11 cellular contexts compared by ENCODE assay signal in the genomic region with DNA sequence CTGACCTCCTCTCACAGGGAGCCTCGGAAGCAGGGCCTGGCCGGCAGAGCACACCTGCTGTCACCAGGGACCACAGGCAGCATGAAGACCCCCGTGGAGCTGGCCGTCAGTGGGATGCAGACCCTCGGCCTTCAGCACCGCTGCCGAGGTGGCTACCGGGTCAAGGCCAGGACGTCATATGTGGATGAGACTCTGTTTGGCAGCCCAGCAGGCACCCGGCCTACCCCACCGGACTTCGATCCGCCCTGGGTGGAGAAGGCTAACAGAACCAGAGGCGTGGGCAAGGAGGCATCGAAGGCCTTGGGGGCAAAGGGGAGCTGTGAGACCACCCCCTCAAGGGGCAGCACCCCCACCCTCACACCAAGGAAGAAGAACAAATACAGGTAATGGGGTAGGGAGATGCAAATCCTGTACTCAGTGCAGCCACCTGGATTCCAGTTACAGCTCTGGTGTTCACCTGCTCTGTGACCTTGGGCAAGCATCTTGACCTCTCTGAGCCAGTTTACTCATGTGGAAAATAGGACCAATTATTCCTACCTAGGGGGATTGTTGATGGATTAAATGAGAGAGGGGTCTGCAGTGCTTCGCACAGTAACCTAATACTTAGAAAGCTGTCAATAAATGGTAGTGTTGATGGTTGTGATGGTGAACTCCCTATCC. TPM values are rescaled to one million over a fixed set of nuclear protein-coding genes. Genes with fewer than 3 reads are reported as not detected.
DNase-seq lines count a peak whose midpoint lies in the region; ATAC-seq and TF ChIP-seq lines count a peak whose summit lies in the region.
"Had no signal": no experiment of that assay in that cellular context is flagged by ENCODE, and none has a peak within 500 bp of the region (broad histone marks: within the 10 kb centered on the region; RNA-seq: fewer than 3 reads in every experiment).

No MANE protein-coding gene starts in this region.

- H3K36me3 ChIP-seq in iPS-15b (ENCODE audit: control insufficient read depth, insufficient read depth, low read length): peaks cover 15% of the 10 kb centered on the region

- peaks cover 34% of the 10 kb centered on the region for H3K4me1 Mint-ChIP-seq in activated CD4-positive, alpha-beta T cell treated with anti-CD3 and anti-CD28 coated beads for 36 hours
- peaks cover 36% of the 10 kb centered on the region for H3K4me1 Mint-ChIP-seq in activated CD8-positive, alpha-beta T cell treated with anti-CD3 and anti-CD28 coated beads for 36 hours (ENCODE audit: low read depth)
- peaks cover 26% of the 10 kb centered on the region for H3K4me1 Mint-ChIP-seq in stimulated activated memory B cell treated with anti-CD40 and anti-IgM and Interleukin-4, amounts not matched to agents 10 μg/mL and 1 μg/mL and 100 μg/mL, for 72 hours

- intact Hi-C loops in activated CD4-positive, alpha-beta T cell treated with anti-CD3 and anti-CD28 coated beads for 36 hours (cut with DNase I, micrococcal nuclease): loop anchor here (10.0 kb wide), 2 partner anchors 148 to 778 kb away; partner anchors contain the start of genes RBM19 (in 1 of the 2) and SLC8B1 (in 1 of the 2)
- intact Hi-C loops in activated CD8-positive, alpha-beta T cell treated with anti-CD3 and anti-CD28 coated beads for 36 hours (cut with micrococcal nuclease): no loop called here

- no peak for ATAC-seq in activated CD4-positive, alpha-beta T cell treated with anti-CD3 and anti-CD28 coated beads for 36 hours
- no peak for ATAC-seq in activated CD8-positive, alpha-beta T cell treated with anti-CD3 and anti-CD28 coated beads for 36 hours
- ATAC-seq in stimulated activated memory B cell treated with anti-CD40 and anti-IgM and Interleukin-4, amounts not matched to agents 10 μg/mL and 1 μg/mL and 100 μg/mL, for 72 hours: no peak

- H3K4me3 Mint-ChIP-seq in activated CD4-positive, alpha-beta T cell treated with anti-CD3 and anti-CD28 coated beads for 36 hours: peak overlapping the region; percentile 97
- peak overlapping the region; percentile 97 for H3K4me3 Mint-ChIP-seq in activated CD8-positive, alpha-beta T cell treated with anti-CD3 and anti-CD28 coated beads for 36 hours
- peak overlapping the region; percentile 88 for H3K4me3 Mint-ChIP-seq in stimulated activated memory B cell treated with anti-CD40 and anti-IgM and Interleukin-4, amounts not matched to agents 10 μg/mL and 1 μg/mL and 100 μg/mL, for 72 hours

- H3K9me3 ChIP-seq in iPS-15b (ENCODE audit: control insufficient read depth, insufficient read depth, low read length): no peaks in the 10 kb centered on the region

- POLR2A ChIA-PET in activated CD4-positive, alpha-beta T cell treated with anti-CD3 and anti-CD28 coated beads for 36 hours (lab: Charles Lee): interaction anchor here (1.2 to 1.9 kb wide), 2 partner anchors 21 to 98 kb away, joined by 3 to 7 read pairs; no protein-coding TSS in a partner anchor
- POLR2A ChIA-PET in activated CD8-positive, alpha-beta T cell treated with anti-CD3 and anti-CD28 coated beads for 36 hours (lab: Charles Lee): interaction anchor here (0.7 to 3.2 kb wide), 5 partner anchors 9 to 72 kb away, joined by 3 to 17 read pairs (median 6); partner anchors contain the start of gene TPCN1

- no peaks in the 10 kb centered on the region for H3K9me3 Mint-ChIP-seq in activated CD4-positive, alpha-beta T cell treated with anti-CD3 and anti-CD28 coated beads for 36 hours (ENCODE audit: low read depth)
- H3K9me3 Mint-ChIP-seq in activated CD8-positive, alpha-beta T cell treated with anti-CD3 and anti-CD28 coated beads for 36 hours: no peaks in the 10 kb centered on the region
- no peaks in the 10 kb centered on the region for H3K9me3 Mint-ChIP-seq in stimulated activated memory B cell treated with anti-CD40 and anti-IgM and Interleukin-4, amounts not matched to agents 10 μg/mL and 1 μg/mL and 100 μg/mL, for 72 hours

- DNase-seq in activated CD4-positive, alpha-beta T cell treated with anti-CD3 and anti-CD28 coated beads for 36 hours: no peak
- no peak for DNase-seq in activated CD4-positive, alpha-beta T cell treated with anti-CD3 and anti-CD28 coated beads, Interleukin-2, amount 50 U/mL, for 4 hours
- no peak for DNase-seq in activated CD8-positive, alpha-beta T cell treated with anti-CD3 and anti-CD28 coated beads for 36 hours
- DNase-seq in SKM-1 (lab: John Stamatoyannopoulos, UW; ENCODE audit: unreplicated experiment) (no peak), NCI-H510A (lab: John Stamatoyannopoulos, UW) (no peak), iPS-NIHi11 (ENCODE audit: low spot score) (no peak)
- DNase-seq: activated CD4-positive, alpha-beta T cell treated with anti-CD3 and anti-CD28 coated beads, Interleukin-2, amount 50 U/mL, for 1 hour; AML-193; NCI-H187 had no signal

- no peaks in the 10 kb centered on the region for H3K27me3 ChIP-seq in iPS-15b (ENCODE audit: control insufficient read depth, insufficient read depth, low read length)

- no peak overlapping the region for H3K9ac ChIP-seq in iPS-15b (ENCODE audit: low read depth, low read length)

- H3K36me3 Mint-ChIP-seq in activated CD4-positive, alpha-beta T cell treated with anti-CD3 and anti-CD28 coated beads for 36 hours (ENCODE audit: low read depth): peaks cover 40% of the 10 kb centered on the region
- H3K36me3 Mint-ChIP-seq in activated CD8-positive, alpha-beta T cell treated with anti-CD3 and anti-CD28 coated beads for 36 hours (ENCODE audit: low read depth): peaks cover 28% of the 10 kb centered on the region
- peaks cover 40% of the 10 kb centered on the region for H3K36me3 Mint-ChIP-seq in stimulated activated memory B cell treated with anti-CD40 and anti-IgM and Interleukin-4, amounts not matched to agents 10 μg/mL and 1 μg/mL and 100 μg/mL, for 72 hours

- H3K27me3 Mint-ChIP-seq in activated CD4-positive, alpha-beta T cell treated with anti-CD3 and anti-CD28 coated beads for 36 hours: no peaks in the 10 kb centered on the region
- H3K27me3 Mint-ChIP-seq in activated CD8-positive, alpha-beta T cell treated with anti-CD3 and anti-CD28 coated beads for 36 hours: no peaks in the 10 kb centered on the region
- H3K27me3 Mint-ChIP-seq in stimulated activated memory B cell treated with anti-CD40 and anti-IgM and Interleukin-4, amounts not matched to agents 10 μg/mL and 1 μg/mL and 100 μg/mL, for 72 hours: no peaks in the 10 kb centered on the region

- H3K4me1 ChIP-seq in iPS-15b (ENCODE audit: control insufficient read depth, insufficient read depth, low read length): no peaks in the 10 kb centered on the region

- TF ChIP-seq CTCF in activated CD8-positive, alpha-beta T cell treated with anti-CD3 and anti-CD28 coated beads for 36 hours (IDR thresholded peaks at IDR 0.05): no peak

- CTCF ChIA-PET in activated CD4-positive, alpha-beta T cell treated with anti-CD3 and anti-CD28 coated beads for 36 hours (lab: Charles Lee): interaction anchor here (0.5 to 2.0 kb wide), 8 partner anchors 13 to 1273 kb away, joined by 3 to 6 read pairs (median 4); partner anchors contain the start of gene OAS2
- CTCF ChIA-PET in activated CD8-positive, alpha-beta T cell treated with anti-CD3 and anti-CD28 coated beads for 36 hours (lab: Charles Lee): interaction anchor here (1.1 to 4.6 kb wide), 3 partner anchors 9 to 71 kb away, joined by 4 to 36 read pairs (median 15); no protein-coding TSS in a partner anchor

- H3K27ac Mint-ChIP-seq in activated CD4-positive, alpha-beta T cell treated with anti-CD3 and anti-CD28 coated beads for 36 hours: peak overlapping the region; percentile 79
- H3K27ac Mint-ChIP-seq in activated CD8-positive, alpha-beta T cell treated with anti-CD3 and anti-CD28 coated beads for 36 hours: peak overlapping the region; percentile 97
- H3K27ac Mint-ChIP-seq in stimulated activated memory B cell treated with anti-CD40 and anti-IgM and Interleukin-4, amounts not matched to agents 10 μg/mL and 1 μg/mL and 100 μg/mL, for 72 hours: peak overlapping the region; percentile 97

- H3K4me3 ChIP-seq in iPS-15b (ENCODE audit: low read depth, low read length): peak overlapping the region; percentile 85

RNA-seq across cellular contexts. Expression of gene RITA1, which starts 1.3 kb away (rescaled TPM):
- total RNA-seq in activated CD4-positive, alpha-beta T cell treated with anti-CD3 and anti-CD28 coated beads for 36 hours: 10 to 100 TPM; 23.4 to 25.7 TPM
- total RNA-seq in activated CD8-positive, alpha-beta T cell treated with anti-CD3 and anti-CD28 coated beads for 36 hours: 10 to 100 TPM; 18.5 to 19.1 TPM

RNA-seq across cellular contexts. Expression of gene DDX54, which starts 1.5 kb away (rescaled TPM):
- 100 to 1,000 TPM; 118 to 132 TPM for total RNA-seq in activated CD4-positive, alpha-beta T cell treated with anti-CD3 and anti-CD28 coated beads for 36 hours
- 100 to 1,000 TPM; 112 to 133 TPM for total RNA-seq in activated CD8-positive, alpha-beta T cell treated with anti-CD3 and anti-CD28 coated beads for 36 hours

RNA-seq across cellular contexts. Expression of gene TPCN1, which starts 34.5 kb away (rescaled TPM):
- 10 to 100 TPM; 35.5 to 37.0 TPM for total RNA-seq in activated CD4-positive, alpha-beta T cell treated with anti-CD3 and anti-CD28 coated beads for 36 hours
- total RNA-seq in activated CD8-positive, alpha-beta T cell treated with anti-CD3 and anti-CD28 coated beads for 36 hours: 10 to 100 TPM; 29.9 to 33.5 TPM

RNA-seq across cellular contexts. Expression of gene CFAP73, which starts 37.3 kb away (rescaled TPM):
- 1 to 10 TPM in 1 of 2 experiments, under 1 TPM in 1; 0.86 to 1.1 TPM for total RNA-seq in activated CD4-positive, alpha-beta T cell treated with anti-CD3 and anti-CD28 coated beads for 36 hours
- total RNA-seq in activated CD8-positive, alpha-beta T cell treated with anti-CD3 and anti-CD28 coated beads for 36 hours: 1 to 10 TPM; 1.7 to 1.9 TPM

RNA-seq across cellular contexts. Expression of gene RASAL1, which starts 51.2 kb away (rescaled TPM):
- total RNA-seq in activated CD4-positive, alpha-beta T cell treated with anti-CD3 and anti-CD28 coated beads for 36 hours: 10 to 100 TPM in 1 of 2 experiments, 1 to 10 TPM in 1; 9.0 to 10.6 TPM
- 10 to 100 TPM in 1 of 2 experiments, 1 to 10 TPM in 1; 9.8 to 12.4 TPM for total RNA-seq in activated CD8-positive, alpha-beta T cell treated with anti-CD3 and anti-CD28 coated beads for 36 hours
